Comparison of ENCODE assay signal across 25 cellular contexts in the genomic region with DNA sequence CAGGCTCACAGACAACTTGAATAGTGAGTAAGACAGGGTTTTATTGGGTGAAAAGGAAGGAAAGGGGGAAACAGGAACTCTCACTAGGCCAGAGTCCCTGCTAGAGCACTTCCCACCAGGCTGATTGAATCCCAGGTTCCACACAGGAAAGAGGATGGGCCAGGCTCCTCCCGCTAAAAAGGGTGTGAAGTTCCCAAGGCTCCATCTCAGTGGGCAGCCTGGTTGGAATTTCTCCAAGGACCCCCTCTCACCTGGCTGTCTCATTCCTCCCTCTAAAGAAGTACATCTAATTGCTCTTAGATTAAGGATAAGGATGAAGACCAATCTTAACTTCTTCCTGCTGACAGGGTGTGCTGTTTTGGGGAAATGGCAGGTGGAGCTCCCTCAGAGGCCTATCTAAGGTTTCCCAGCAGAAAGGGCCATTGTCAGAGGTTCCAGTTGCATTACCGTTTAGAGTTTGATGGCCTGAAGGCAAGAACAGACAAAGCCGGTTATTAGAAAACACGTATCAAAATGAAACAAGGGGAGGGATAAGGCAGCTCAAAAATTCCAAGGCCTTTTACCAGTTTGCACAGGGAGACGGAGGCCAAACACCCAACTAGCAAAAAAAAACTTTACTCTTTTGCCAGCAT. TPM values are rescaled to one million over a fixed set of nuclear protein-coding genes. Genes with fewer than 3 reads are reported as not detected.
DNase-seq lines count a peak whose midpoint lies in the region; ATAC-seq, FAIRE-seq and TF ChIP-seq lines count a peak whose summit lies in the region.
"Had no signal": no experiment of that assay in that cellular context is flagged by ENCODE, and none has a peak within 500 bp of the region (broad histone marks: within the 10 kb centered on the region; RNA-seq: fewer than 3 reads in every experiment).

No MANE protein-coding gene starts in this region.

- H3K4me1 Mint-ChIP-seq in activated naive CD8-positive, alpha-beta T cell treated with anti-CD3 and anti-CD28 coated beads, Interleukin-2, amount 50 U/mL, for 24 hours: peaks cover 10% of the 10 kb centered on the region
- H3K4me1 Mint-ChIP-seq in activated naive CD8-positive, alpha-beta T cell treated with anti-CD3 and anti-CD28 coated beads for 36 hours: peaks cover 2% of the 10 kb centered on the region

- H3K27me3 ChIP-seq in GM12878 (replicated peaks in 1 of 2; ENCODE audit: control insufficient read depth in 2 of 2, insufficient read depth in 2 of 2, low read length in 1 of 2) (no peaks in the 10 kb centered on the region), mesendoderm (ENCODE audit: insufficient read depth, low read length, poor library complexity) (no peaks in the 10 kb centered on the region)
- H3K27me3 ChIP-seq: SJCRH30 had no signal

- H3K36me3 ChIP-seq in GM12878 (ENCODE audit: control insufficient read depth in 2 of 2, insufficient read depth in 2 of 2, low read length in 1 of 2): peaks cover 0 to 4% of the 10 kb centered on the region in 2 experiments; a peak in 2 of 4 replicates
- H3K36me3 ChIP-seq in mesendoderm (ENCODE audit: control insufficient read depth, insufficient read depth, low read length): no peaks in the 10 kb centered on the region

- H3K23ac ChIP-seq in mesendoderm (ENCODE audit: low read length): no peak overlapping the region

- no peak overlapping the region for H3K4me3 ChIP-seq in GM12878
- H3K4me3 ChIP-seq in mesendoderm (ENCODE audit: low read length): no peak overlapping the region
- H3K4me3 ChIP-seq: SJCRH30 had no signal

- POLR2A ChIA-PET in GM12878 (lab: Charles Lee): no interaction called here

- no peak overlapping the region for H2BK15ac ChIP-seq in mesendoderm (replicated peaks; ENCODE audit: low read depth)

- peaks cover 5% of the 10 kb centered on the region for H3K9me3 Mint-ChIP-seq in activated naive CD8-positive, alpha-beta T cell treated with anti-CD3 and anti-CD28 coated beads, Interleukin-2, amount 50 U/mL, for 24 hours
- peaks cover 1% of the 10 kb centered on the region for H3K9me3 Mint-ChIP-seq in activated naive CD8-positive, alpha-beta T cell treated with anti-CD3 and anti-CD28 coated beads for 36 hours

- no peak for TF ChIP-seq CTCF in GM12878 (IDR thresholded peaks at IDR 0.05 in 2 of 3, conservative IDR thresholded peaks at IDR 0.05 in 1 of 3; ENCODE audit: control insufficient read depth in 2 of 3, extremely low read depth in 1 of 3, insufficient read depth in 1 of 3, low read depth in 3 of 3, low read length in 3 of 3)

- TF ChIP-seq POLR2A in GM12878 (IDR thresholded peaks at IDR 0.05; ENCODE audit: low read depth, low read length): no peak

- peak overlapping the region; percentile 55 for H3K27ac Mint-ChIP-seq in activated naive CD8-positive, alpha-beta T cell treated with anti-CD3 and anti-CD28 coated beads, Interleukin-2, amount 50 U/mL, for 24 hours
- no peak overlapping the region for H3K27ac Mint-ChIP-seq in activated naive CD8-positive, alpha-beta T cell treated with anti-CD3 and anti-CD28 coated beads for 36 hours
- H3K27ac Mint-ChIP-seq: CD8-positive, alpha-beta memory T cell had no signal

- no peak for DNase-seq in activated naive CD8-positive, alpha-beta T cell treated with anti-CD3 and anti-CD28 coated beads, Interleukin-2, amount 50 U/mL, for 24 hours
- no peak for DNase-seq in activated naive CD8-positive, alpha-beta T cell treated with anti-CD3 and anti-CD28 coated beads for 36 hours
- no peak for DNase-seq in GM12878 (ENCODE audit: low read depth, low spot score)
- DNase-seq in mesendoderm: peak; percentile 82
- DNase-seq in left colon: no peak
- DNase-seq in DMS53 treated with DMSO at 0.1 percent for 48 hours (lab: John Stamatoyannopoulos, UW; ENCODE audit: unreplicated experiment): no peak
- DNase-seq: CD8-positive, alpha-beta memory T cell; GDM1; Karpas-422; MV-4-11; NCI-H1105 treated with DMSO at 0.1 percent for 48 hours; NCI-H2081; NCI-H2171; NCI-H345; NCI-H524; NCI-H82; OCI-M1 had no signal

- no peak for ATAC-seq in activated naive CD8-positive, alpha-beta T cell treated with anti-CD3 and anti-CD28 coated beads, Interleukin-2, amount 50 U/mL, for 24 hours
- ATAC-seq in GM12878 (no peak), HG02763 (IDR thresholded peaks at IDR 0.05; ENCODE audit: unreplicated experiment) (no peak), left colon (no peak), HG02642 (IDR thresholded peaks at IDR 0.05; ENCODE audit: poor library complexity, unreplicated experiment) (no peak)

- H3K4ac ChIP-seq in mesendoderm (ENCODE audit: low read depth, low read length): no peak overlapping the region

- TF ChIP-seq RAD21 in GM12878 (IDR thresholded peaks at IDR 0.05; ENCODE audit: insufficient read depth, low read depth, low read length): no peak

- H3K79me2 ChIP-seq in GM12878 (ENCODE audit: control insufficient read depth, insufficient read depth, low read length): peaks cover 6% of the 10 kb centered on the region
- H3K79me2 ChIP-seq in mesendoderm (ENCODE audit: control insufficient read depth, insufficient read depth, low read length): no peaks in the 10 kb centered on the region

- intact Hi-C loops in GM12878 (cut with micrococcal nuclease; ENCODE audit: unreplicated experiment): no loop called here
- intact Hi-C loops in left colon (cut with DNase I, micrococcal nuclease): no loop called here

- CTCF ChIA-PET in GM12878 (lab: Yijun Ruan, JAX): interaction anchor here (0.6 to 2.3 kb wide), 4 partner anchors 12 to 1619 kb away, joined by 3 to 7 read pairs (median 3); a partner anchor contains a TSS

- no TSS peak for BruUV-seq in GM12878 (replicated peaks; lab: Mats Ljungman, UMichigan)

- peaks cover 5% of the 10 kb centered on the region for H3K27me3 Mint-ChIP-seq in activated naive CD8-positive, alpha-beta T cell treated with anti-CD3 and anti-CD28 coated beads, Interleukin-2, amount 50 U/mL, for 24 hours
- H3K27me3 Mint-ChIP-seq in activated naive CD8-positive, alpha-beta T cell treated with anti-CD3 and anti-CD28 coated beads for 36 hours: peaks cover 22% of the 10 kb centered on the region

- H2AK5ac ChIP-seq in mesendoderm (ENCODE audit: low read length): no peak overlapping the region

- H3K4me1 ChIP-seq in GM12878 (ENCODE audit: control insufficient read depth, insufficient read depth, low read length) (peaks cover 4% of the 10 kb centered on the region), mesendoderm (ENCODE audit: control insufficient read depth, low read depth, low read length) (no peaks in the 10 kb centered on the region)

- H4K20me1 ChIP-seq in GM12878 (ENCODE audit: control insufficient read depth, insufficient read depth): no peaks in the 10 kb centered on the region

- H4K8ac ChIP-seq in mesendoderm (ENCODE audit: low read depth, low read length): no peak overlapping the region

- peaks cover 13% of the 10 kb centered on the region for H3K9me3 ChIP-seq in GM12878 (replicated peaks; ENCODE audit: control insufficient read depth, insufficient read depth, low read length)

- in situ Hi-C loops in GM12878 (cut with MboI): no loop called here

- H3K4me3 Mint-ChIP-seq in activated naive CD8-positive, alpha-beta T cell treated with anti-CD3 and anti-CD28 coated beads, Interleukin-2, amount 50 U/mL, for 24 hours: no peak overlapping the region
- no peak overlapping the region for H3K4me3 Mint-ChIP-seq in activated naive CD8-positive, alpha-beta T cell treated with anti-CD3 and anti-CD28 coated beads for 36 hours
- H3K4me3 Mint-ChIP-seq: CD8-positive, alpha-beta memory T cell had no signal

- H2BK5ac ChIP-seq in mesendoderm (ENCODE audit: low read length): no peak overlapping the region

- H4K5ac ChIP-seq in mesendoderm (ENCODE audit: low read length): no peak overlapping the region

- no peak overlapping the region for H3K18ac ChIP-seq in mesendoderm (ENCODE audit: low read length)

- WGBS in GM12878 (ENCODE audit: insufficient coverage, insufficient replicate concordance, low lambda C conversion rate, missing lambda C conversion rate): 95% methylated on average over 5 of the region's 5 CpGs
- no CpG with 5 or more reads among the region's 5 CpGs for WGBS in mesendoderm (ENCODE audit: extremely low coverage, insufficient coverage, low lambda C conversion rate)

- no peak overlapping the region for H3K9ac ChIP-seq in GM12878 (ENCODE audit: control insufficient read depth, insufficient read depth, low read length)
- H3K9ac ChIP-seq in mesendoderm (ENCODE audit: low read length): no peak overlapping the region

- no peak overlapping the region for H2AFZ ChIP-seq in GM12878 (ENCODE audit: control insufficient read depth, low read depth, low read length)

- H3K79me1 ChIP-seq in mesendoderm (ENCODE audit: low read length): no peaks in the 10 kb centered on the region

- no peak for FAIRE-seq in GM12878 (lab: Jason Lieb, UNC)
- FAIRE-seq: RCC 7860 had no signal

- no peak overlapping the region for H3K56ac ChIP-seq in mesendoderm (ENCODE audit: low read length)

- TF ChIP-seq EP300 in GM12878 (IDR thresholded peaks at IDR 0.05; ENCODE audit: borderline replicate concordance in 1 of 2, control insufficient read depth in 1 of 2, low read depth in 2 of 2, low read length in 2 of 2): no peak

- H3K4me2 ChIP-seq in GM12878 (ENCODE audit: control insufficient read depth, insufficient read depth): no peak overlapping the region
- no peak overlapping the region for H3K4me2 ChIP-seq in mesendoderm (ENCODE audit: low read length)

- peaks cover 3% of the 10 kb centered on the region for H3K36me3 Mint-ChIP-seq in activated naive CD8-positive, alpha-beta T cell treated with anti-CD3 and anti-CD28 coated beads, Interleukin-2, amount 50 U/mL, for 24 hours (ENCODE audit: low read depth)
- H3K36me3 Mint-ChIP-seq in activated naive CD8-positive, alpha-beta T cell treated with anti-CD3 and anti-CD28 coated beads for 36 hours: peaks cover 2% of the 10 kb centered on the region
- H3K36me3 Mint-ChIP-seq: CD8-positive, alpha-beta memory T cell had no signal

- RAD21 ChIA-PET in GM12878 (lab: Charles Lee; ENCODE audit: unreplicated experiment): interaction anchor here (0.9 to 2.1 kb wide), 2 partner anchors 19 to 21 kb away, joined by 3 to 7 read pairs; no protein-coding TSS in a partner anchor

- no peak overlapping the region for H2BK120ac ChIP-seq in mesendoderm (ENCODE audit: low read depth, low read length)

- SMC1A ChIA-PET in GM12878 (lab: Charles Lee; ENCODE audit: uncharacterized antibody, unreplicated experiment): interaction anchor here (1.0 to 1.5 kb wide), 5 partner anchors 11 to 20 kb away, joined by 3 to 7 read pairs (median 3); no protein-coding TSS in a partner anchor

- H3K27ac ChIP-seq in GM12878 (ENCODE audit: control insufficient read depth, insufficient read depth) (peak overlapping the region; percentile 75), mesendoderm (ENCODE audit: low read depth, low read length) (peak overlapping the region; percentile 75)
- H3K27ac ChIP-seq: 22Rv1, C4-2B, SJCRH30 had no signal

RNA-seq across cellular contexts. Expression of a gene that starts 21.5 kb away (rescaled TPM):
- total RNA-seq in activated naive CD8-positive, alpha-beta T cell treated with anti-CD3 and anti-CD28 coated beads for 36 hours: under 1 TPM; 0.36 to 0.47 TPM
- 51.4 and 55.7 TPM in 2 replicates for total RNA-seq in GM12878 (2013; cell fraction: nucleolus; rRNA removed)
- total RNA-seq in GM12878 (2014; rRNA removed) (4.7 and 5.8 TPM in 2 replicates), GM12878 (2014; rRNA removed; fragmentation: Illumina TruSeq; extraction: Trizol) (5.8 and 6.1 TPM in 2 replicates), GM12878 (2021) (4.4 and 5.6 TPM in 2 replicates), left colon (1 to 10 TPM in 1 of 2 donors, not detected in 1; 1.1 TPM)
- polyA plus RNA-seq in GM12878 (2011; ENCODE audit: low read depth): 2.1 TPM
- polyA plus RNA-seq in GM12878 (2011; rRNA removed) (13.5 and 20.4 TPM in 2 replicates), GM12878 (2014; fragmentation: Illumina TruSeq; extraction: Trizol) (2.3 and 2.5 TPM in 2 replicates), GM12878 (2014; fragmentation: Nextera tagmentation; extraction: Ambion mirVana) (1 to 10 TPM; 1.1 to 1.9 TPM), GM12878 (2014; rRNA removed) (1.8 and 2.4 TPM in 2 replicates), GM12878 (2016; fragmentation: Nextera tagmentation; extraction: Ambion mirVana) (1 to 10 TPM; 3.6 to 6.0 TPM)
- polyA plus RNA-seq in GM12878 (2011; cell fraction: cytosol; rRNA removed): 5.3 and 5.8 TPM in 2 replicates
- polyA plus RNA-seq in GM12878 (2011; cell fraction: nucleus; rRNA removed): 33.4 and 41.9 TPM in 2 replicates
- 3.0 and 3.9 TPM in 2 replicates for polyA plus RNA-seq in GM12878 (2012)
- polyA minus RNA-seq in GM12878 (2011; rRNA and poly(A)+ RNA removed): 49.5 and 53.5 TPM in 2 replicates
- polyA minus RNA-seq in GM12878 (2011; cell fraction: cytosol; rRNA and poly(A)+ RNA removed): 6.8 and 10.3 TPM in 2 replicates
- 110 and 164 TPM in 2 replicates for polyA minus RNA-seq in GM12878 (2011; cell fraction: nucleus; rRNA and poly(A)+ RNA removed)
- polyA plus RNA-seq in mesendoderm (2013, experiment 1 of 2): 0.01 TPM
- 0.04 TPM for polyA plus RNA-seq in mesendoderm (2013, experiment 2 of 2)
- total RNA-seq: M059J had no signal
- polyA plus RNA-seq: CD8-positive, alpha-beta memory T cell; IMR-90 had no signal
